In the genomic region with DNA sequence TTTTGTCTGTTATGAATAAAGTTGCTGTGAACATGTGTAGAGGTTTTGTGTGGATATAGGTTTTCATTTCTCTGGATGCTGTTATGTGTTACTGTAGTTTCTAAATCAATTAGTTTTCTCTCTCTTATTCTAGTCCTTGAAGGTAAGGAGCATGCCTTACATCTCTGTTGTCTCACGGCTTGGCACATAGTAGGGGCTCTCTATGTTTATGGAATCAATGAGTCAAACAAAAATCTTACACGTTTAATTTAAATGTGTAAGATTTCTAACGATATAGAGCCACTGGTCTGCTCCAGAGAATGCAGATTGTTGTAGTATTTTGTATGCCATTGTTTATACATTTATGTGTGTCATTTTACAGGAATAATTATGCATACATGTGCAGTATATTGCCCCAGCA, we compare ENCODE assay signal across 37 cellular contexts. TPM values are rescaled to one million over a fixed set of nuclear protein-coding genes. Genes with fewer than 3 reads are reported as not detected.
DNase-seq lines count a peak whose midpoint lies in the region; ATAC-seq, FAIRE-seq and TF ChIP-seq lines count a peak whose summit lies in the region.
"Had no signal": no experiment of that assay in that cellular context is flagged by ENCODE, and none has a peak within 500 bp of the region (broad histone marks: within the 10 kb centered on the region; RNA-seq: fewer than 3 reads in every experiment).

No MANE protein-coding gene starts in this region.

- H3K4me2 ChIP-seq in K562 (ENCODE audit: insufficient read depth, low read length) (peak overlapping the region; percentile 68), osteoblast (ENCODE audit: insufficient read depth, low read length) (no peak overlapping the region)
- H3K4me2 ChIP-seq: A549; BLaER1; BLaER1 treated with 17β-estradiol and CSF1 and Interleukin-3, amounts not matched to agents 10 nM and 100 nM had no signal

- H2AFZ ChIP-seq in K562 (ENCODE audit: low read depth, low read length) (no peak overlapping the region), osteoblast (ENCODE audit: low read length) (peak overlapping the region; percentile 28)

- TF ChIP-seq CTCF in K562 (IDR thresholded peaks at IDR 0.05 in 2 of 3, conservative IDR thresholded peaks at IDR 0.05 in 1 of 3; ENCODE audit: insufficient read depth in 2 of 3, low read depth in 1 of 3, low read length in 3 of 3) (no peak), mesothelial cell of epicardium (IDR thresholded peaks at IDR 0.05; ENCODE audit: unreplicated experiment) (no peak), osteoblast (IDR thresholded peaks at IDR 0.05; ENCODE audit: extremely low read depth, low read depth, low read length) (no peak), GM13976 (IDR thresholded peaks at IDR 0.05; ENCODE audit: borderline replicate concordance, control extremely low read depth, extremely low read depth, insufficient read depth, missing control alignments) (no peak)

- H3K4me1 ChIP-seq in K562 (replicated peaks in 1 of 2; ENCODE audit: control insufficient read depth in 2 of 2, insufficient read depth in 2 of 2, low read length in 2 of 2) = peaks cover 21 to 38% of the 10 kb centered on the region in 2 experiments
- H3K4me1 ChIP-seq in osteoblast (ENCODE audit: insufficient read depth, low read length) = no peaks in the 10 kb centered on the region
- H3K4me1 ChIP-seq: A549; BE2C; BLaER1; BLaER1 treated with 17β-estradiol and CSF1 and Interleukin-3, amounts not matched to agents 10 nM and 100 nM; Caco-2 had no signal

- H3K27ac Mint-ChIP-seq in memory B cell (peak overlapping the region; percentile 21), mesothelial cell of epicardium (peak overlapping the region; percentile 70)
- H3K27ac Mint-ChIP-seq: B cell; CD14-positive monocyte; CD4-positive, alpha-beta T cell; CD8-positive, alpha-beta memory T cell; CD8-positive, alpha-beta T cell had no signal

- no peaks in the 10 kb centered on the region for H3K9me1 ChIP-seq in K562 (ENCODE audit: control insufficient read depth, insufficient read depth, low read length)

- H3K4me1 Mint-ChIP-seq in memory B cell (no peaks in the 10 kb centered on the region), mesothelial cell of epicardium (peaks cover 25% of the 10 kb centered on the region)
- H3K4me1 Mint-ChIP-seq: B cell; CD14-positive monocyte; CD4-positive, alpha-beta memory T cell; CD4-positive, CD25-positive, alpha-beta regulatory T cell; CD8-positive, alpha-beta memory T cell had no signal

- no peak overlapping the region for H3K4me3 ChIP-seq in K562
- no peak overlapping the region for H3K4me3 ChIP-seq in osteoblast (ENCODE audit: insufficient read depth, low read length)
- H3K4me3 ChIP-seq: A549; BLaER1; BLaER1 treated with 17β-estradiol and CSF1 and Interleukin-3, amounts not matched to agents 10 nM and 100 nM had no signal

- ATAC-seq in K562 = no peak
- ATAC-seq in memory B cell (ENCODE audit: low read depth) = no peak
- ATAC-seq in GM18867 (IDR thresholded peaks at IDR 0.05; ENCODE audit: unreplicated experiment) = no peak
- ATAC-seq: A549; CD8-positive, alpha-beta T cell had no signal

- H3K9ac ChIP-seq in K562 (ENCODE audit: insufficient read depth in 1 of 2, low read depth in 2 of 2, low read length in 2 of 2) = peak overlapping the region in 1 of 2 experiments; percentile 56; a peak in 2 of 4 replicates
- H3K9ac ChIP-seq: BLaER1; BLaER1 treated with 17β-estradiol and CSF1 and Interleukin-3, amounts not matched to agents 10 nM and 100 nM had no signal

- TF ChIP-seq EP300 in K562 (IDR thresholded peaks at IDR 0.05; ENCODE audit: low read length) = no peak

- no peak for DNase-seq in K562 (ENCODE audit: extremely low read depth in 1 of 4, low spot score in 3 of 4)
- no peak for DNase-seq in memory B cell (ENCODE audit: low spot score in 2 of 2)
- DNase-seq in mesothelial cell of epicardium (ENCODE audit: low spot score in 2 of 2, unreplicated experiment in 2 of 2) = no peak
- no peak for DNase-seq in osteoblast (ENCODE audit: insufficient read length, low spot score, missing footprints)
- no peak for DNase-seq in NOMO-1 (lab: John Stamatoyannopoulos, UW; ENCODE audit: unreplicated experiment in 2 of 2)
- no peak for DNase-seq in GM13976 (ENCODE audit: low spot score)
- DNase-seq in inferior parietal cortex (ENCODE audit: extremely low spot score) = no peak
- DNase-seq: 8988T; ACHN; AML-193; BE2C; C1 segment of cervical spinal cord; Caco-2; Calu3; CD4-positive, alpha-beta memory T cell; CD4-positive, alpha-beta T cell; CD4-positive, CD25-positive, alpha-beta regulatory T cell; CD8-positive, alpha-beta memory T cell; CD8-positive, alpha-beta T cell; COR-L47; DMS 273 treated with DMSO at 0.1 percent for 48 hours; DMS153; DMS53; DMS79; DMS79 treated with DMSO at 0.1 percent for 48 hours; DND-41; EL had no signal

- no peak overlapping the region for H3K4me3 Mint-ChIP-seq in memory B cell
- no peak overlapping the region for H3K4me3 Mint-ChIP-seq in mesothelial cell of epicardium
- H3K4me3 Mint-ChIP-seq: B cell; CD14-positive monocyte; CD4-positive, alpha-beta memory T cell; CD4-positive, alpha-beta T cell; CD4-positive, CD25-positive, alpha-beta regulatory T cell; CD8-positive, alpha-beta memory T cell; CD8-positive, alpha-beta T cell had no signal

- TF ChIP-seq POLR2A in K562 (conservative IDR thresholded peaks at IDR 0.05) = no peak

- in situ Hi-C loops in K562 (cut with MboI) (no loop called here), GM13976 (cut with MboI; ENCODE audit: low sequenced_read_pairs, unreplicated experiment) (no loop called here)

- intact Hi-C loops in K562 (cut with micrococcal nuclease) = loop anchor here (5.0 kb wide), 1 partner anchor 50 kb away; no protein-coding TSS in a partner anchor

- H3K27me3 ChIP-seq in K562 (ENCODE audit: control insufficient read depth in 2 of 2, insufficient read depth in 2 of 2, low read length in 2 of 2) = no peaks in the 10 kb centered on the region
- H3K27me3 ChIP-seq in osteoblast (ENCODE audit: insufficient read depth, low read length) = no peaks in the 10 kb centered on the region
- H3K27me3 ChIP-seq: BE2C; BLaER1; BLaER1 treated with 17β-estradiol and CSF1 and Interleukin-3, amounts not matched to agents 10 nM and 100 nM had no signal

- CTCF ChIA-PET in K562 (lab: Yijun Ruan, JAX; ENCODE audit: low intra/inter-chr PET ratio) = no interaction called here

- no peaks in the 10 kb centered on the region for H3K27me3 Mint-ChIP-seq in memory B cell
- H3K27me3 Mint-ChIP-seq in mesothelial cell of epicardium (ENCODE audit: low read depth) = no peaks in the 10 kb centered on the region
- H3K27me3 Mint-ChIP-seq: B cell; CD4-positive, alpha-beta memory T cell; CD4-positive, alpha-beta T cell; CD4-positive, CD25-positive, alpha-beta regulatory T cell; CD8-positive, alpha-beta memory T cell had no signal

- H3K9me3 Mint-ChIP-seq in memory B cell = no peaks in the 10 kb centered on the region
- no peaks in the 10 kb centered on the region for H3K9me3 Mint-ChIP-seq in mesothelial cell of epicardium
- H3K9me3 Mint-ChIP-seq: CD14-positive monocyte; CD4-positive, alpha-beta memory T cell; CD4-positive, alpha-beta T cell; CD4-positive, CD25-positive, alpha-beta regulatory T cell; CD8-positive, alpha-beta memory T cell; CD8-positive, alpha-beta T cell had no signal

- H3K79me2 ChIP-seq in K562 (ENCODE audit: control insufficient read depth, insufficient read depth, low read length) (peaks cover 84% of the 10 kb centered on the region), osteoblast (ENCODE audit: insufficient read depth, low read length) (peaks cover 20% of the 10 kb centered on the region)

- H3K36me3 ChIP-seq in K562 (ENCODE audit: control insufficient read depth, insufficient read depth, low read length) (peaks cover 96% of the 10 kb centered on the region), osteoblast (ENCODE audit: insufficient read depth, low read length) (peaks cover 40% of the 10 kb centered on the region)

- TF ChIP-seq RAD21 in K562 (CRISPR knock-in tag; conservative IDR thresholded peaks at IDR 0.05 in 1 of 2, IDR thresholded peaks at IDR 0.05 in 1 of 2) = no peak

- H3K27ac ChIP-seq in K562 (ENCODE audit: extremely low read depth, low read depth, low read length) (peak overlapping the region; percentile 86), osteoblast (ENCODE audit: low read depth, low read length) (no peak overlapping the region)
- H3K27ac ChIP-seq: 22Rv1; A549; BLaER1; BLaER1 treated with 17β-estradiol and CSF1 and Interleukin-3, amounts not matched to agents 10 nM and 100 nM; C4-2B had no signal

- POLR2A ChIA-PET in K562 (lab: Yijun Ruan, JAX) = interaction anchor here (1.1 to 1.6 kb wide), 3 partner anchors 10 to 21 kb away, joined by 3 to 8 read pairs (median 5); a partner anchor contains a TSS

- no TSS peak for BruUV-seq in K562 (replicated peaks; lab: Mats Ljungman, UMichigan)

- WGBS in K562 (ENCODE audit: insufficient coverage, low coverage, missing lambda C conversion rate) = 28% methylated on average over 3 of the region's 3 CpGs

- H3K36me3 Mint-ChIP-seq in memory B cell = peaks cover 4% of the 10 kb centered on the region
- H3K36me3 Mint-ChIP-seq in mesothelial cell of epicardium = peaks cover 18% of the 10 kb centered on the region

- no peak for FAIRE-seq in K562 (lab: Jason Lieb, UNC)
- FAIRE-seq: A204.1, A549, D721Med had no signal

- H4K20me1 ChIP-seq in K562 (replicated peaks; ENCODE audit: control insufficient read depth, insufficient read depth, low read length) (no peaks in the 10 kb centered on the region), osteoblast (ENCODE audit: insufficient read depth, low read length) (no peaks in the 10 kb centered on the region)

- H3K9me3 ChIP-seq in K562 (replicated peaks; ENCODE audit: control insufficient read depth, insufficient read depth, low read depth, low read length) = no peaks in the 10 kb centered on the region
- H3K9me3 ChIP-seq in osteoblast (ENCODE audit: low read depth, low read length) = no peaks in the 10 kb centered on the region
- H3K9me3 ChIP-seq: A549; BE2C; BLaER1; BLaER1 treated with 17β-estradiol and CSF1 and Interleukin-3, amounts not matched to agents 10 nM and 100 nM; Caco-2 had no signal

RNA-seq across cellular contexts. Expression of a gene that starts 15.3 kb away (rescaled TPM):
- 39.4 and 43.4 TPM in 2 replicates for total RNA-seq in K562 (2011; cell fraction: chromatin; rRNA removed; ENCODE audit: low replicate concordance)
- 22.5 and 28.2 TPM in 2 replicates for total RNA-seq in K562 (2011; cell fraction: nucleolus; rRNA removed)
- 33.8 and 41.0 TPM in 2 replicates for total RNA-seq in K562 (2011; cell fraction: nucleoplasm; rRNA removed)
- total RNA-seq in K562 (2014; rRNA removed) (14.9 and 15.8 TPM in 2 replicates), K562 (2014; rRNA removed; fragmentation: Illumina TruSeq; extraction: Trizol) (16.3 TPM in 2 replicates), K562 (2015; rRNA removed; fragmentation: Illumina TruSeq; extraction: Trizol) (17.8 and 18.5 TPM in 2 replicates), K562 (2021) (14.7 and 16.9 TPM in 2 replicates), mesothelial cell of epicardium (15.2 to 16.7 TPM (median 15.9 TPM) in 3 replicates), osteoblast (9.7 and 10.5 TPM in 2 replicates)
- polyA plus RNA-seq in K562 (2011; rRNA removed) (25.6 and 27.5 TPM in 2 replicates), K562 (2014; fragmentation: Illumina TruSeq; extraction: Trizol) (20.8 and 24.2 TPM in 2 replicates), K562 (2014; fragmentation: Nextera tagmentation; extraction: Ambion mirVana) (10 to 100 TPM in 1 of 2 experiments, 1 to 10 TPM in 1; 6.5 to 12.0 TPM), K562 (2014; rRNA removed) (18.2 and 23.6 TPM in 2 replicates)
- polyA plus RNA-seq in K562 (2011; cell fraction: cytosol; rRNA removed) = 18.1 and 25.8 TPM in 2 replicates
- polyA plus RNA-seq in K562 (2011; cell fraction: nucleus; rRNA removed) = 44.2 and 53.9 TPM in 2 replicates
- polyA plus RNA-seq in K562 (2012) = 9.0 and 9.1 TPM in 2 replicates
- 31.5 and 32.2 TPM in 2 replicates for polyA minus RNA-seq in K562 (2011; rRNA and poly(A)+ RNA removed)
- polyA minus RNA-seq in K562 (2011; cell fraction: cytosol; rRNA and poly(A)+ RNA removed) = 12.5 and 13.8 TPM in 2 replicates
- polyA minus RNA-seq in K562 (2011; cell fraction: nucleus; rRNA and poly(A)+ RNA removed) = 19.7 and 32.0 TPM in 2 replicates

RNA-seq across cellular contexts. Expression of a gene that starts 20.6 kb away (rescaled TPM):
- 59.8 and 69.3 TPM in 2 replicates for total RNA-seq in K562 (2011; cell fraction: chromatin; rRNA removed; ENCODE audit: low replicate concordance)
- 58.9 and 62.4 TPM in 2 replicates for total RNA-seq in K562 (2011; cell fraction: nucleolus; rRNA removed)
- total RNA-seq in K562 (2011; cell fraction: nucleoplasm; rRNA removed) = 44.0 and 52.1 TPM in 2 replicates
- 43.5 and 64.6 TPM in 2 replicates for total RNA-seq in K562 (2014; rRNA removed)
- total RNA-seq in K562 (2014; rRNA removed; fragmentation: Illumina TruSeq; extraction: Trizol) = 46.0 and 47.2 TPM in 2 replicates
- 38.6 TPM in 2 replicates for total RNA-seq in K562 (2015; rRNA removed; fragmentation: Illumina TruSeq; extraction: Trizol)
- total RNA-seq in K562 (2021) = 51.9 and 55.6 TPM in 2 replicates
- 66.1 and 79.6 TPM in 2 replicates for polyA plus RNA-seq in K562 (2011; rRNA removed)
- polyA plus RNA-seq in K562 (2011; cell fraction: cytosol; rRNA removed) = 57.6 and 77.4 TPM in 2 replicates
- polyA plus RNA-seq in K562 (2011; cell fraction: nucleus; rRNA removed) = 90.7 and 94.9 TPM in 2 replicates
- 17.9 and 30.5 TPM in 2 replicates for polyA plus RNA-seq in K562 (2012)
- 57.5 and 64.1 TPM in 2 replicates for polyA plus RNA-seq in K562 (2014; fragmentation: Illumina TruSeq; extraction: Trizol)
- 1 to 10 TPM; 8.2 to 9.9 TPM for polyA plus RNA-seq in K562 (2014; fragmentation: Nextera tagmentation; extraction: Ambion mirVana)
- polyA plus RNA-seq in K562 (2014; rRNA removed) = 35.6 and 56.1 TPM in 2 replicates
- 67.6 and 82.6 TPM in 2 replicates for polyA minus RNA-seq in K562 (2011; rRNA and poly(A)+ RNA removed)
- polyA minus RNA-seq in K562 (2011; cell fraction: cytosol; rRNA and poly(A)+ RNA removed) = 36.9 and 40.1 TPM in 2 replicates
- polyA minus RNA-seq in K562 (2011; cell fraction: nucleus; rRNA and poly(A)+ RNA removed) = 46.3 and 57.0 TPM in 2 replicates
- 10.2 to 11.5 TPM (median 10.8 TPM) in 3 replicates for total RNA-seq in mesothelial cell of epicardium
- total RNA-seq in osteoblast = 1.8 and 2.2 TPM in 2 replicates
